In the genomic region with DNA sequence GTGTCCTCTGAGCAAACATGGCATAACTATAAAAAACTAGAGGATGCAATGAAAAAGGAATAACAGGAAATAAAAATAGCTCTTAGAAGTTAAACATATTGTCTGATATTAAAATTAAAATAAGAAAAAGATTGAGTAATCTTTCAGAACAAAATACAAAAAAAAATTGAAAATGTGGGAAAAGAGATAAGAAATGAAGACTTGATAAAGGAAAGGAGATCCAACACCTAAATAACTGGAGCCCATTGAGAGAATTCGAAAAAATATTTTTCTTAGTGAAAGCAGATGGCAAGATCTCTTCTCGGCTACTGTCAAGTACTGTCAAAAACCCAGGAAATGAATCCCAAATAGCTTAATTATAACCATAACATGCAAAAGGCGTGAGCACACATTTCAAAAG, we compare ENCODE assay signal across 20 cellular contexts. TPM values are rescaled to one million over a fixed set of nuclear protein-coding genes. Genes with fewer than 3 reads are reported as not detected.
DNase-seq lines count a peak whose midpoint lies in the region; ATAC-seq and TF ChIP-seq lines count a peak whose summit lies in the region.
"Had no signal": no experiment of that assay in that cellular context is flagged by ENCODE, and none has a peak within 500 bp of the region (broad histone marks: within the 10 kb centered on the region; RNA-seq: fewer than 3 reads in every experiment).

No MANE protein-coding gene starts in this region.

- no peak overlapping the region for H3K4me3 Mint-ChIP-seq in activated naive CD4-positive, alpha-beta T cell treated with anti-CD3 and anti-CD28 coated beads, Interleukin-2, amount 10 ng/mL, durations not matched to agents 7 days and 5 days

- no peaks in the 10 kb centered on the region for H3K4me1 Mint-ChIP-seq in activated naive CD4-positive, alpha-beta T cell treated with anti-CD3 and anti-CD28 coated beads, Interleukin-2, amount 10 ng/mL, durations not matched to agents 7 days and 5 days

- H3K27me3 Mint-ChIP-seq in activated naive CD4-positive, alpha-beta T cell treated with anti-CD3 and anti-CD28 coated beads, Interleukin-2, amount 10 ng/mL, durations not matched to agents 7 days and 5 days, result peaks cover 18% of the 10 kb centered on the region

- no peaks in the 10 kb centered on the region for H3K36me3 Mint-ChIP-seq in activated naive CD4-positive, alpha-beta T cell treated with anti-CD3 and anti-CD28 coated beads, Interleukin-2, amount 10 ng/mL, durations not matched to agents 7 days and 5 days
- H3K36me3 Mint-ChIP-seq: CD14-positive monocyte had no signal

- H3K9me3 ChIP-seq in BE2C, result no peaks in the 10 kb centered on the region
- peaks cover 5% of the 10 kb centered on the region; the same call in 1 of the 2 replicates for H3K9me3 ChIP-seq in SJCRH30 (replicated peaks)
- H3K9me3 ChIP-seq in parathyroid adenoma (ENCODE audit: control insufficient read depth, low read length), result no peaks in the 10 kb centered on the region
- H3K9me3 ChIP-seq: HAP-1, MG63 had no signal

- H3K79me2 ChIP-seq in parathyroid adenoma, result peaks cover 8% of the 10 kb centered on the region

- peak overlapping the region; percentile 77 for H2AFZ ChIP-seq in parathyroid adenoma

- TF ChIP-seq CTCF in BE2C (IDR thresholded peaks at IDR 0.05; ENCODE audit: low read depth, low read length) (no peak), parathyroid adenoma (IDR thresholded peaks at IDR 0.05) (no peak)

- H3K27ac ChIP-seq in SJCRH30 (peak overlapping the region; percentile 91), parathyroid adenoma (peak overlapping the region; percentile 73)
- H3K27ac ChIP-seq: 22Rv1 had no signal

- CTCF ChIA-PET in activated naive CD4-positive, alpha-beta T cell treated with anti-CD3 and anti-CD28 coated beads, Interleukin-2, amount 10 ng/mL, durations not matched to agents 7 days and 5 days (lab: Charles Lee), result no interaction called here

- DNase-seq in DMS79 treated with DMSO at 0.1 percent for 48 hours (lab: John Stamatoyannopoulos, UW) (peak; percentile 27), DMS79 (lab: John Stamatoyannopoulos, UW) (no peak), BE2C (no peak), SJCRH30 (no peak), left colon (no peak), MV-4-11 (lab: John Stamatoyannopoulos, UW) (no peak)
- DNase-seq in activated naive CD4-positive, alpha-beta T cell treated with anti-CD3 and anti-CD28 coated beads, Interleukin-2, amount 10 ng/mL, durations not matched to agents 7 days and 5 days, result no peak
- DNase-seq: AML-193, GDM1, Kasumi-1, MG63, NCI-H1694, NCI-H446 treated with DMSO at 0.1 percent for 48 hours, OCI-M1, RPMI8226, SIG-M5 had no signal

- ATAC-seq in left colon, result no peak

- no peak overlapping the region for H3K4me2 ChIP-seq in parathyroid adenoma (ENCODE audit: low read length)

- H3K36me3 ChIP-seq in BE2C, result peaks cover 9% of the 10 kb centered on the region; the same call in 1 of the 2 replicates
- peaks cover 8% of the 10 kb centered on the region for H3K36me3 ChIP-seq in SJCRH30
- H3K36me3 ChIP-seq in parathyroid adenoma (ENCODE audit: control insufficient read depth, insufficient read depth, low read length), result no peaks in the 10 kb centered on the region
- H3K36me3 ChIP-seq: HAP-1, MG63 had no signal

- intact Hi-C loops in left colon (cut with DNase I, micrococcal nuclease), result no loop called here

- H3K4me1 ChIP-seq in BE2C (peaks cover 55% of the 10 kb centered on the region), SJCRH30 (peaks cover 51% of the 10 kb centered on the region), parathyroid adenoma (peaks cover 46% of the 10 kb centered on the region)
- H3K4me1 ChIP-seq: HAP-1 had no signal

- H3K9ac ChIP-seq in parathyroid adenoma, result no peak overlapping the region

- peak overlapping the region; percentile 43; the same call in 1 of the 2 replicates for H3K4me3 ChIP-seq in BE2C (ENCODE audit: low read depth, low read length)
- peak overlapping the region; percentile 33; the same call in 1 of the 2 replicates for H3K4me3 ChIP-seq in SJCRH30
- no peak overlapping the region for H3K4me3 ChIP-seq in parathyroid adenoma (ENCODE audit: low read depth, low read length)
- H3K4me3 ChIP-seq: HAP-1, MG63 had no signal

- no peaks in the 10 kb centered on the region for H3K9me3 Mint-ChIP-seq in activated naive CD4-positive, alpha-beta T cell treated with anti-CD3 and anti-CD28 coated beads, Interleukin-2, amount 10 ng/mL, durations not matched to agents 7 days and 5 days

- no peak overlapping the region for H3K27ac Mint-ChIP-seq in activated naive CD4-positive, alpha-beta T cell treated with anti-CD3 and anti-CD28 coated beads, Interleukin-2, amount 10 ng/mL, durations not matched to agents 7 days and 5 days

- H3K27me3 ChIP-seq in BE2C, result no peaks in the 10 kb centered on the region
- H3K27me3 ChIP-seq in SJCRH30, result no peaks in the 10 kb centered on the region
- no peaks in the 10 kb centered on the region for H3K27me3 ChIP-seq in parathyroid adenoma (ENCODE audit: control insufficient read depth, insufficient read depth, low read length)
- H3K27me3 ChIP-seq: MG63 had no signal

RNA-seq across cellular contexts. Expression of gene LIFR, which starts 24.9 kb away (rescaled TPM):
- polyA plus RNA-seq in BE2C (2012; ENCODE audit: insufficient read depth, insufficient read length, low read depth), result 8.2 TPM
- total RNA-seq in SJCRH30 (2014; rRNA removed; shearing (Covaris generic)), result 27.4 and 30.6 TPM in 2 replicates
- total RNA-seq in left colon, result 10 to 100 TPM in 1 of 2 donors, 1 to 10 TPM in 1; 8.1 to 18.6 TPM
- polyA plus RNA-seq: CD14-positive monocyte had no signal
